8 cellular contexts compared by ENCODE assay signal in the genomic region with DNA sequence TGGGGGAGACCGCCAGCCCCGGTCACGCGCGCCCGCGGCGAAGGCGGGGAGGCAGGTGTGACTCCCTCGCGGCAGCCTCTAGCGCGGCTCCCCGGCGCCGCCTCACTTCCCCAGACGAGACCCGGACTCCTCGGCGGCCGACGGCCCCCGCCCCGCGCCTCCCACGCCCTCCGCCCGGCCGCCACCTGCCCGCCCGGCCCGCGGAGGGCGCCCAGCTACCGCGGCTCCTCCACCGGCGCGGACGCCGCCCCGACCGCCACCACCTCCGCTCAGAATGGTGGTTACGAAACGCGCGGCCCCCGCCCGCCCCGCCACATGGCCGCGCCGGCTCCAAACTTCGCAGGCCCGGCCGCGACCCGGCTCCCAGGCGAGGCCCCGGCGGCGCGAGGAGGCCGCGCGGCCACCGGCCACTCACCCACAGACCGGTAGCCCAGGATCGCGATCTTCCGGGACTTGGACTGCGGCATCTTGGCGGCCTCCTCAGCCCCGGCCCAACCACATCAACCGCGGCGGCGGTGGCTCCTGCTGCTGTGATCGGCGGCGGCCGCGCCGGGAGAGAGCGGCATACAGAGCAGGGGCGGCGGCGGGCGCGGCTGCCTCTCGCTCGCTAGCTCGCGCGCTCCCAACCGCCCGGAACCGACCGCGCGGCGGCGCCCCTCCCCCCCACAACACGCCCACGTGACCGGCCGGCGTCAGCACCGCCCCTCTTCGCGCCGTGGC. TPM values are rescaled to one million over a fixed set of nuclear protein-coding genes. Genes with fewer than 3 reads are reported as not detected.
A peak's percentile ranks its signal among the peaks of the same experiment; 100 is the strongest.
DNase-seq lines count a peak whose midpoint lies in the region; ATAC-seq, FAIRE-seq and TF ChIP-seq lines count a peak whose summit lies in the region.
"Not testable (repeated sequence)": the region's sequence is repeated elsewhere in the genome, so short reads cannot be mapped to it uniquely, and the experiment has no call there.

No MANE protein-coding gene starts in this region.

- H3K4me2 ChIP-seq in GM23338, result peak overlapping the region; percentile 95

- peak overlapping the region; percentile 99; the same call in 1 of the 2 replicates for H3K27ac Mint-ChIP-seq in GM23338

- not testable (repeated sequence) for FAIRE-seq in pancreas (lab: Jason Lieb, UNC)

- H3K4me1 ChIP-seq in GM23338 (ENCODE audit: insufficient read depth) (peaks cover 21% of the 10 kb centered on the region), ascending aorta (peaks cover 0 to 19% of the 10 kb centered on the region in 2 donors), pancreas (peaks cover 0 to 35% (median 4%) of the 10 kb centered on the region in 3 donors), stomach smooth muscle (ENCODE audit: control insufficient read depth, insufficient read depth, low read length) (peaks cover 27% of the 10 kb centered on the region)

- WGBS in pancreas, 2 donors, result 0% methylated on average over 36 to 110 of the region's 113 CpGs

- intact Hi-C loops in ascending aorta (cut with DNase I) (loop anchor here (2.0 to 10.0 kb wide), 5 partner anchors 14 to 356 kb away; partner anchors contain the start of gene PRKAG2), left cardiac atrium (cut with DNase I) (loop anchor here in 1 of 2 donors (2.0 kb wide), 1 partner anchor 58 kb away; no protein-coding TSS in a partner anchor)
- intact Hi-C loops in pancreas (cut with DNase I), result not testable (repeated sequence)

- H3K27ac ChIP-seq in GM23338 (ENCODE audit: low read depth), result peak overlapping the region; percentile 95
- H3K27ac ChIP-seq in VCaP, result peak overlapping the region; percentile 97
- peak overlapping the region; percentile 98 to 100 for H3K27ac ChIP-seq in ascending aorta
- H3K27ac ChIP-seq in pancreas, result peak overlapping the region; percentile 92 to 98 (median 98)
- peak overlapping the region; percentile 94 for H3K27ac ChIP-seq in stomach smooth muscle (ENCODE audit: low read length)

- in situ Hi-C loops in G401 (cut with HindIII; ENCODE audit: low sequenced_read_pairs); KBM-7 (cut with MboI; ENCODE audit: low pct_unique_long_range_greater_than_20kb, low sequenced_read_pairs): not testable (repeated sequence)

- H3K9me3 Mint-ChIP-seq in GM23338, result not testable (repeated sequence)

- peaks cover 15% of the 10 kb centered on the region for H3K27me3 ChIP-seq in GM23338 (ENCODE audit: insufficient read depth)
- H3K27me3 ChIP-seq in ascending aorta; pancreas; stomach smooth muscle (ENCODE audit: control insufficient read depth in 1 of 2, insufficient read depth in 2 of 2, low read length in 2 of 2): not testable (repeated sequence)

- not testable (repeated sequence) for H3K36me3 ChIP-seq in GM23338 (ENCODE audit: insufficient read depth); ascending aorta; pancreas; stomach smooth muscle (ENCODE audit: control insufficient read depth in 2 of 2, insufficient read depth in 2 of 2, low read length in 2 of 2)

- peaks cover 11% of the 10 kb centered on the region; the same call in 1 of the 2 replicates for H3F3A ChIP-seq in GM23338 (replicated peaks; ENCODE audit: low read depth)

- peaks cover 48% of the 10 kb centered on the region for H3K79me2 ChIP-seq in GM23338 (replicated peaks; ENCODE audit: insufficient read depth)

- not testable (repeated sequence) for H3K9me2 ChIP-seq in GM23338 (ENCODE audit: insufficient read depth)

- peaks cover 28% of the 10 kb centered on the region for H3K27me3 Mint-ChIP-seq in GM23338 (ENCODE audit: insufficient read depth, low read depth, poor library complexity)

- H3K9ac ChIP-seq in stomach smooth muscle (ENCODE audit: low read length in 2 of 2), result peak overlapping the region; percentile 92 to 98

- H3K4me3 Mint-ChIP-seq in GM23338, result peak overlapping the region; percentile 97

- peaks cover 46% of the 10 kb centered on the region for H4K20me1 ChIP-seq in GM23338 (replicated peaks; ENCODE audit: insufficient read depth)

- DNase-seq in G401 (ENCODE audit: low spot score), result peak; percentile 30
- DNase-seq in GM23338 (ENCODE audit: low spot score), result not testable (repeated sequence)
- peak; percentile 45 for DNase-seq in KBM-7
- peak in 1 of 2 donors; percentile 73 for DNase-seq in ascending aorta (ENCODE audit: low spot score in 2 of 2)
- DNase-seq in left cardiac atrium, result peak; percentile 62
- peak; percentile 52 to 84 (median 74) for DNase-seq in pancreas

- not testable (repeated sequence) for TF ChIP-seq CTCF in GM23338 (conservative IDR thresholded peaks at IDR 0.05; ENCODE audit: low read depth in 2 of 2); pancreas (IDR thresholded peaks at IDR 0.05)
- TF ChIP-seq CTCF in VCaP (conservative IDR thresholded peaks at IDR 0.05) (peak; percentile 43), ascending aorta (IDR thresholded peaks at IDR 0.05) (peak in 1 of 3 experiments; percentile 23)

- not testable (repeated sequence) for H2AFZ ChIP-seq in GM23338

- H3K4me1 Mint-ChIP-seq in GM23338, result peaks cover 33% of the 10 kb centered on the region

- H3K36me3 Mint-ChIP-seq in GM23338 (ENCODE audit: low read depth), result not testable (repeated sequence)

- ATAC-seq in GM23338 (peak; percentile 66), left cardiac atrium (peak; percentile 84), pancreas (peak; percentile 78 to 85 (median 80))

- H3K4me3 ChIP-seq in GM23338 (peak overlapping the region; percentile 97), ascending aorta (peak overlapping the region; percentile 86 to 98), pancreas (peak overlapping the region; percentile 56 to 87 (median 71)), stomach smooth muscle (ENCODE audit: low read length in 2 of 2) (peak overlapping the region; percentile 83 to 88)

- not testable (repeated sequence) for H3K9me3 ChIP-seq in ascending aorta; pancreas; stomach smooth muscle (ENCODE audit: control insufficient read depth in 2 of 2, low read length in 2 of 2)

TF ChIP-seq in GM23338, 12 proteins besides CTCF, POLR2A, EP300 and RAD21:
- peak; percentile 35 for TF ChIP-seq POLR2AphosphoS5 (IDR thresholded peaks at IDR 0.05; ENCODE audit: low read depth)

RNA-seq across cellular contexts. Expression of gene RHEB, which starts 0.5 kb away (rescaled TPM):
- 127 and 156 TPM in 2 replicates for total RNA-seq in G401 (2014; rRNA removed; shearing (Covaris generic))
- total RNA-seq in GM23338 (2014; rRNA removed; shearing (Covaris generic)), result 94.0 and 101 TPM in 2 replicates
- 209 and 239 TPM in 2 replicates for polyA plus RNA-seq in GM23338 (2016; fragmentation: Nextera tagmentation; extraction: Ambion mirVana)
- total RNA-seq in ascending aorta, result 68.6 TPM
- total RNA-seq in left cardiac atrium, result 100 to 1,000 TPM; 110 to 180 TPM
- 10 to 100 TPM; 28.6 to 48.1 (median 35.8) TPM for total RNA-seq in pancreas
- polyA plus RNA-seq in pancreas, result 10 to 100 TPM; 32.9 to 65.9 TPM
